ENCODE assay signal across 8 cellular contexts in the genomic region with DNA sequence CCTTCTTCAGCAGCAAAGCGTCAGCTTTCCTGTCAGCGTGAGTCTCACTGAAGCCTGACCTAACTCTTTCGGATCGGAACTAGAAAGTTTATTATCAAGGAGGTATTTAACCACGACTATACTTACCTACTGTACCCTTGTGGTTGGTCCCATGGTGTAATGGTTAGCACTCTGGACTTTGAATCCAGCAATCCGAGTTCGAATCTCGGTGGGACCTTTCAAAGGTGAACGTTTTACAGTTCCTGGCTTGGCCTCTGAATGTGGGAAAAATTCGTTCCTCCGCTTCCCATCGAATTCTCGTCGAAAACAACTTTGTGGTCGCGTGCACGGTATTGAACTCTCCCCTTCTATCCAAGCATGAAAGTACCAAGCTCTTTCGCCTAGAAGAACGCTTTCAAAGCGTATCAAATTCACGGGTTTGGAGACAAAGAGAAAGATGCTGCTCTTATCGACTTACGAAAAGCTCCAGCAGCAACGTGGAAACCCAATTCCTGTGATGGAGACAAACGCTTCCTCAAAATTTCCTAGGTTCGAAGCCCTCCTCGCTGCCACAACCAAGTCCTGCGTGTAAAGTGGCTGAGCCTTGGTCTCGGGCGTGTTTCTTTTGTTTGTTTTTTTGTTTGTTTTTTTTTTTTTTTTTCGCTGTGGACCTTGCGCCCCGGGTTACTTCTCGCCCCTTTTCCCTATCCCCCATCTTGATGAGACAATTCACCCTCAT.
DNase-seq lines count a peak whose midpoint lies in the region; ATAC-seq, FAIRE-seq and TF ChIP-seq lines count a peak whose summit lies in the region.

No MANE protein-coding gene starts in this region.

- H3K4me3 ChIP-seq in left ventricle myocardium inferior = peak overlapping the region; percentile 24
- H3K4me3 ChIP-seq in esophagus squamous epithelium = peak overlapping the region in 1 of 4 donors; percentile 30

- H3K4me3 Mint-ChIP-seq in activated T-cell treated with anti-CD3 and anti-CD28 coated beads, Interleukin-2, amount 50 U/mL, for 72 hours = peak overlapping the region; percentile 61 to 69

- no peak overlapping the region for H3K27ac ChIP-seq in left ventricle myocardium inferior (replicated peaks)
- no peak overlapping the region for H3K27ac ChIP-seq in esophagus squamous epithelium

- TF ChIP-seq POLR2A in H54 (IDR thresholded peaks at IDR 0.05; ENCODE audit: low read depth, low read length) (no peak), esophagus squamous epithelium (IDR thresholded peaks at IDR 0.05) (no peak)

- FAIRE-seq in H54 (lab: Jason Lieb, UNC) = peak; percentile 96

- H3K9me3 ChIP-seq in left ventricle myocardium inferior (replicated peaks) (no peaks in the 10 kb centered on the region), esophagus squamous epithelium (no peaks in the 10 kb centered on the region)

- H3K4me1 ChIP-seq in left ventricle myocardium inferior = peaks cover 11% of the 10 kb centered on the region
- H3K4me1 ChIP-seq in esophagus squamous epithelium = peaks cover 0 to 23% (median 0%) of the 10 kb centered on the region in 3 donors

- H3K9me3 Mint-ChIP-seq in activated T-cell treated with anti-CD3 and anti-CD28 coated beads, Interleukin-2, amount 50 U/mL, for 72 hours = peaks cover 0 to 1% of the 10 kb centered on the region in 2 donors

- TF ChIP-seq CTCF in left ventricle myocardium inferior (IDR thresholded peaks at IDR 0.05; ENCODE audit: borderline replicate concordance) (no peak), esophagus squamous epithelium (IDR thresholded peaks at IDR 0.05) (no peak)

- 6 to 14% methylated on average over 25 to 31 of the region's 34 CpGs for WGBS in esophagus squamous epithelium, 2 donors

- ATAC-seq in activated T-cell treated with anti-CD3 and anti-CD28 coated beads, Interleukin-2, amount 50 U/mL, for 72 hours (replicated peaks in 1 of 2) = peak; percentile 63 to 66

- DNase-seq in EH (ENCODE audit: low read depth) (peak; percentile 87), H54 (ENCODE audit: insufficient read length, low spot score) (no peak), NCI-H2081 treated with DMSO at 0.1 percent for 48 hours (lab: John Stamatoyannopoulos, UW) (peak; percentile 79), left ventricle myocardium inferior (no peak), esophagus squamous epithelium (lab: John Stamatoyannopoulos, UW) (no peak), GM19240 (ENCODE audit: insufficient read length, low spot score) (no peak)
- peak; percentile 49 to 65 for DNase-seq in activated T-cell treated with anti-CD3 and anti-CD28 coated beads, Interleukin-2, amount 50 U/mL, for 72 hours
- peak; percentile 32 for DNase-seq in stimulated activated CD4-positive, alpha-beta T cell treated with anti-CD3 and anti-CD28 coated beads, Interleukin-12 subunit alpha, Interleukin-12 subunit beta, amount 100 ng/mL, for 4 hours

- H3K27me3 ChIP-seq in left ventricle myocardium inferior (ENCODE audit: low read depth) = peaks cover 100% of the 10 kb centered on the region
- peaks cover 0 to 96% (median 7%) of the 10 kb centered on the region in 4 donors for H3K27me3 ChIP-seq in esophagus squamous epithelium

- intact Hi-C loops in left ventricle myocardium inferior (cut with micrococcal nuclease) = no loop called here
- intact Hi-C loops in esophagus squamous epithelium (cut with DNase I) = no loop called here

- peak overlapping the region; percentile 57 for H3K27ac Mint-ChIP-seq in activated T-cell treated with anti-CD3 and anti-CD28 coated beads, Interleukin-2, amount 50 U/mL, for 72 hours

- H3K36me3 ChIP-seq in left ventricle myocardium inferior (no peaks in the 10 kb centered on the region), esophagus squamous epithelium (no peaks in the 10 kb centered on the region)

- peaks cover 73% of the 10 kb centered on the region for H3K27me3 Mint-ChIP-seq in activated T-cell treated with anti-CD3 and anti-CD28 coated beads, Interleukin-2, amount 50 U/mL, for 72 hours (ENCODE audit: low read depth)

- peaks cover 38% of the 10 kb centered on the region for H3K4me1 Mint-ChIP-seq in activated T-cell treated with anti-CD3 and anti-CD28 coated beads, Interleukin-2, amount 50 U/mL, for 72 hours (ENCODE audit: low read depth)

- peaks cover 1 to 2% of the 10 kb centered on the region in 2 donors for H3K36me3 Mint-ChIP-seq in activated T-cell treated with anti-CD3 and anti-CD28 coated beads, Interleukin-2, amount 50 U/mL, for 72 hours (ENCODE audit: insufficient read depth in 2 of 2)

Comparison
In these comparisons a context has a peak if more than half of its experiments do, and no peak if none do; other contexts are left out.
1. DNase-seq: peak in EH (single experiment), NCI-H2081 treated with DMSO at 0.1 percent for 48 hours (single experiment), activated T-cell treated with anti-CD3 and anti-CD28 coated beads, Interleukin-2, amount 50 U/mL, for 72 hours (2 of 2) and stimulated activated CD4-positive, alpha-beta T cell treated with anti-CD3 and anti-CD28 coated beads, Interleukin-12 subunit alpha, Interleukin-12 subunit beta, amount 100 ng/mL, for 4 hours (single experiment); none in H54 (single experiment), left ventricle myocardium inferior (single experiment), esophagus squamous epithelium (single experiment) and GM19240 (single experiment).